In the genomic region with DNA sequence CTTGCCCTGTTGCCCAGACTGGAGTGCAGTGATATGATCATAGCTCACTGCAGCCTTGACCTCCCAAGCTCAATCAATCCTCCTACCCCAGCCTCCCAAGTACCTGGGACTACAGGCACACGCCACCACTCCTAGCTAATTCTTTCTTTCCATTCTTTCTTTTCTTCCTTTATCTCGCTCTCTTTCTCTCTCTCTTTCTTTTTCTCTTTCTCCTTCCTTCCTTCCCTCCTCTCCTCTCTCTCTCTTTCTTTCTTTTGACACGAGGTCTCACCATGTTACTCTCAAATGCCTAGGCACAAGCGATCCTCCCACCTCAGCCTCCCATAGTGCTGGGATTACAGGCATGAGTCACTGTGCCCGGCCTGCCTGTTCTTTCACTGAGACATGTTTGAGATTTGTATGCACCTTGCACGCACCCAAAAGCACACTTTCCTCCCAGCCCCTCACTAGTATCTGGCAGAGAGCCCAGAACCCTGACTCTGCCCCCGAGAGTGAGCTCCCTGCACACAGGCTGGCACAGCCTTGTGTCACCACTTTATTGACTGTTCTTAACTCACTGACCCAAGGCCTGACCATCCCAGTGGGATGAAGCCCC, we compare ENCODE assay signal across 8 cellular contexts. TPM values are rescaled to one million over a fixed set of nuclear protein-coding genes. Genes with fewer than 3 reads are reported as not detected.
A peak's percentile ranks its signal among the peaks of the same experiment; 100 is the strongest.
DNase-seq lines count a peak whose midpoint lies in the region; ATAC-seq and TF ChIP-seq lines count a peak whose summit lies in the region.

No MANE protein-coding gene starts in this region.

- TF ChIP-seq EP300 in tibial nerve (IDR thresholded peaks at IDR 0.05), result no peak

- H3K4me1 ChIP-seq in BE2C (no peaks in the 10 kb centered on the region), tibial nerve (peaks cover 0 to 9% (median 2%) of the 10 kb centered on the region in 4 donors), right lobe of liver (no peaks in the 10 kb centered on the region)

- TF ChIP-seq POLR2A in tibial nerve (IDR thresholded peaks at IDR 0.05) (no peak), right lobe of liver (IDR thresholded peaks at IDR 0.05) (no peak)

- H3K9me3 ChIP-seq in BE2C, result no peaks in the 10 kb centered on the region
- H3K9me3 ChIP-seq in tibial nerve, result no peaks in the 10 kb centered on the region
- H3K9me3 ChIP-seq in right lobe of liver, result no peaks in the 10 kb centered on the region

- intact Hi-C loops in head of caudate nucleus (cut with DNase I), result no loop called here
- intact Hi-C loops in right lobe of liver (cut with DNase I), result no loop called here

- H3K27ac ChIP-seq in tibial nerve (no peak overlapping the region), right lobe of liver (no peak overlapping the region)

- TF ChIP-seq CTCF in BE2C (IDR thresholded peaks at IDR 0.05; ENCODE audit: low read depth, low read length) (no peak), tibial nerve (IDR thresholded peaks at IDR 0.05) (no peak), right lobe of liver (IDR thresholded peaks at IDR 0.05) (no peak)

- WGBS in tibial nerve, 2 donors, result 67% methylated on average over 7 of the region's 7 CpGs
- WGBS in right lobe of liver (ENCODE audit: insufficient coverage, low coverage, low lambda C conversion rate, missing lambda C conversion rate), result 51% methylated on average over 7 of the region's 7 CpGs

- H3K27me3 ChIP-seq in BE2C, result no peaks in the 10 kb centered on the region
- no peaks in the 10 kb centered on the region for H3K27me3 ChIP-seq in tibial nerve
- no peaks in the 10 kb centered on the region for H3K27me3 ChIP-seq in right lobe of liver

- peak; percentile 49 for DNase-seq in activated CD4-positive, CD25-positive, alpha-beta regulatory T cell treated with anti-CD3 and anti-CD28 coated beads, Interleukin-2, amount 50 U/mL, for 72 hours
- DNase-seq in head of caudate nucleus, result peak in 35 of 42 donors; percentile 20 to 79 (median 47)
- no peak for DNase-seq in BE2C
- no peak for DNase-seq in tibial nerve (ENCODE audit: low spot score in 2 of 2)
- DNase-seq in inferior parietal cortex (ENCODE audit: extremely low spot score), result no peak
- DNase-seq in right lobe of liver, result no peak

- peak; percentile 68 for ATAC-seq in GM18909 (IDR thresholded peaks at IDR 0.05; ENCODE audit: poor library complexity, unreplicated experiment)
- ATAC-seq in HG03135 (IDR thresholded peaks at IDR 0.05; ENCODE audit: unreplicated experiment), result peak; percentile 69
- no peak for ATAC-seq in right lobe of liver

- H3K36me3 ChIP-seq in BE2C (no peaks in the 10 kb centered on the region), tibial nerve (no peaks in the 10 kb centered on the region), right lobe of liver (no peaks in the 10 kb centered on the region)

- H3K4me3 ChIP-seq in BE2C (ENCODE audit: low read depth, low read length) (no peak overlapping the region), tibial nerve (no peak overlapping the region), right lobe of liver (no peak overlapping the region)

RNA-seq across cellular contexts. Expression of a gene that starts 56.8 kb away (rescaled TPM):
- not detected for polyA plus RNA-seq in BE2C (2012; ENCODE audit: insufficient read depth, insufficient read length, low read depth)
- total RNA-seq in tibial nerve, result 1 to 10 TPM in 2 of 4 donors, under 1 TPM in 1, not detected in 1; 0.59 to 3.6 (median 2.7) TPM
- total RNA-seq in right lobe of liver, result 1 to 10 TPM in 1 of 6 experiments, under 1 TPM in 5; 0.29 to 2.4 (median 0.52) TPM

Comparison
In these comparisons a context has a peak if more than half of its experiments do, and no peak if none do; other contexts are left out.
1. ATAC-seq: peak in GM18909 (single experiment) and HG03135 (single experiment); none in right lobe of liver (0 of 4).
2. DNase-seq: peak in activated CD4-positive, CD25-positive, alpha-beta regulatory T cell treated with anti-CD3 and anti-CD28 coated beads, Interleukin-2, amount 50 U/mL, for 72 hours (single experiment) and head of caudate nucleus (35 of 42); none in BE2C (single experiment), tibial nerve (0 of 2), inferior parietal cortex (single experiment) and right lobe of liver (0 of 3).